In genomic region chr11:45176996-45177395, GRCh38 we compare ENCODE assay signal across 25 cellular contexts. TPM values are rescaled to one million over a fixed set of nuclear protein-coding genes. Genes with fewer than 3 reads are reported as not detected.
DNase-seq lines count a peak whose midpoint lies in the region; ATAC-seq and TF ChIP-seq lines count a peak whose summit lies in the region.
"Had no signal": no experiment of that assay in that cellular context is flagged by ENCODE, and none has a peak within 500 bp of the region (broad histone marks: within the 10 kb centered on the region; RNA-seq: fewer than 3 reads in every experiment).

No MANE protein-coding gene starts in this region.

- no peak overlapping the region for H3K27ac Mint-ChIP-seq in Calu3 (ENCODE audit: unreplicated experiment)
- H3K27ac Mint-ChIP-seq: CD4-positive, CD25-positive, alpha-beta regulatory T cell; naive thymus-derived CD8-positive, alpha-beta T cell; T-helper 17 cell had no signal

- peak; percentile 21 for DNase-seq in NCI-H2227 (lab: John Stamatoyannopoulos, UW; ENCODE audit: unreplicated experiment)
- DNase-seq in NCI-H2227 treated with DMSO at 0.1 percent for 48 hours (lab: John Stamatoyannopoulos, UW), result no peak
- peak; percentile 32 for DNase-seq in Calu3
- DNase-seq in NCI-H2171 treated with DMSO at 0.1 percent for 48 hours (lab: John Stamatoyannopoulos, UW), result peak; percentile 30
- DNase-seq in retinal pigment epithelial cell (ENCODE audit: low read depth), result peak; percentile 37
- no peak for DNase-seq in NK-92 treated with Interleukin-12 subunit alpha and Interleukin-12 subunit beta, amount 100 ng/mL, for 24 hours (lab: John Stamatoyannopoulos, UW)
- DNase-seq in DMS153 (lab: John Stamatoyannopoulos, UW), result no peak
- DNase-seq in left lung, result no peak
- DNase-seq: activated CD4-positive, alpha-beta T cell treated with anti-CD3 and anti-CD28 coated beads, Interleukin-2, amount 50 U/mL, for 48 hours; activated gamma-delta T cell treated with Interleukin-2 at 50 U/mL for 16 hours; activated T-cell treated with anti-CD3 and anti-CD28 coated beads for 4 hours; CD4-positive, CD25-positive, alpha-beta regulatory T cell; effector CD4-positive, alpha-beta T cell; EL; gastrocnemius medialis; mesenchymal stem cell; MM.1S; naive thymus-derived CD8-positive, alpha-beta T cell; SIG-M5; stimulated activated CD4-positive, alpha-beta T cell treated with anti-CD3 and anti-CD28 coated beads, Interleukin-4, amount 100 ng/mL, for 24 hours; T-helper 17 cell; uterus had no signal

- H3K36me3 ChIP-seq in left lung, result no peaks in the 10 kb centered on the region
- H3K36me3 ChIP-seq: gastrocnemius medialis, uterus had no signal

- no peaks in the 10 kb centered on the region for H3K4me1 Mint-ChIP-seq in Calu3 (ENCODE audit: low read depth, unreplicated experiment)

- no peak for TF ChIP-seq CTCF in Calu3 (IDR thresholded peaks at IDR 0.05; ENCODE audit: unreplicated experiment)
- TF ChIP-seq CTCF in retinal pigment epithelial cell (conservative IDR thresholded peaks at IDR 0.05; ENCODE audit: low read depth, low read length), result no peak
- no peak for TF ChIP-seq CTCF in left lung (IDR thresholded peaks at IDR 0.05)

- peaks cover 11% of the 10 kb centered on the region for H3K36me3 Mint-ChIP-seq in Calu3 (ENCODE audit: insufficient read depth, unreplicated experiment)

- no peak overlapping the region for H3K27ac ChIP-seq in left lung
- H3K27ac ChIP-seq: gastrocnemius medialis, parathyroid adenoma, skin epidermis, uterus had no signal

- H3K4me1 ChIP-seq in left lung, result peaks cover 6 to 21% of the 10 kb centered on the region in 2 donors
- H3K4me1 ChIP-seq: parathyroid adenoma had no signal

- H3K4me3 ChIP-seq in retinal pigment epithelial cell (ENCODE audit: low read length) (no peak overlapping the region), left lung (no peak overlapping the region)
- H3K4me3 ChIP-seq: gastrocnemius medialis, skin epidermis, uterus had no signal

- no TSS peak for BruUV-seq in Calu3 (replicated peaks; lab: Mats Ljungman, UMichigan)

- no peak for ATAC-seq in left lung
- ATAC-seq: esophagus mucosa; gastrocnemius medialis; naive thymus-derived CD8-positive, alpha-beta T cell; T-helper 17 cell had no signal

- intact Hi-C loops in Calu3 (cut with micrococcal nuclease; ENCODE audit: unreplicated experiment), result loop anchor here (5.0 kb wide), 1 partner anchor 65 kb away; no protein-coding TSS in a partner anchor
- intact Hi-C loops in left lung (cut with DNase I), result no loop called here

- no peaks in the 10 kb centered on the region for H3K27me3 Mint-ChIP-seq in Calu3 (ENCODE audit: unreplicated experiment)

- CTCF ChIA-PET in Calu3 (lab: Charles Lee), result no interaction called here

- H3K9me3 ChIP-seq in left lung, result no peaks in the 10 kb centered on the region
- H3K9me3 ChIP-seq: gastrocnemius medialis, uterus had no signal

- no peaks in the 10 kb centered on the region for H3K9me3 Mint-ChIP-seq in Calu3 (ENCODE audit: low read depth, unreplicated experiment)
- H3K9me3 Mint-ChIP-seq: naive thymus-derived CD8-positive, alpha-beta T cell had no signal

- H3K27me3 ChIP-seq in left lung, result peaks cover 0 to 23% of the 10 kb centered on the region in 2 donors
- H3K27me3 ChIP-seq: gastrocnemius medialis, uterus had no signal

- no peak overlapping the region for H3K4me3 Mint-ChIP-seq in Calu3 (ENCODE audit: low read depth, unreplicated experiment)
- H3K4me3 Mint-ChIP-seq: CD4-positive, CD25-positive, alpha-beta regulatory T cell; naive thymus-derived CD8-positive, alpha-beta T cell; T-helper 17 cell had no signal

RNA-seq across cellular contexts. Expression of gene PRDM11, which starts 30.6 kb away (rescaled TPM):
- total RNA-seq in Calu3 (2022) (8.1 and 11.5 TPM in 2 replicates), left lung (10 to 100 TPM; 13.6 to 13.8 TPM)

Comparison
In these comparisons a context has a peak if more than half of its experiments do, and no peak if none do; other contexts are left out.
1. DNase-seq: peak in NCI-H2227 (single experiment), Calu3 (single experiment), NCI-H2171 treated with DMSO at 0.1 percent for 48 hours (single experiment) and retinal pigment epithelial cell (single experiment); none in NCI-H2227 treated with DMSO at 0.1 percent for 48 hours (single experiment), NK-92 treated with Interleukin-12 subunit alpha and Interleukin-12 subunit beta, amount 100 ng/mL, for 24 hours (single experiment), DMS153 (single experiment) and left lung (0 of 2).